Comparison of ENCODE assay signal across 1 cellular context in genomic region chr20:35003211-35004031, GRCh38.
TF ChIP-seq lines count a peak whose summit lies in the region.

No MANE protein-coding gene starts in this region.

TF ChIP-seq in HepG2, 621 proteins besides CTCF, POLR2A, EP300 and RAD21:
- no peak for TF ChIP-seq SMARCE1 (IDR thresholded peaks at IDR 0.05; ENCODE audit: borderline replicate concordance)
- TF ChIP-seq SP2 (CRISPR knock-in tag; IDR thresholded peaks at IDR 0.05) = no peak
- TF ChIP-seq KDM1A (CRISPR knock-in tag; IDR thresholded peaks at IDR 0.05) = no peak
- TF ChIP-seq NONO (IDR thresholded peaks at IDR 0.05) = no peak
- peak; percentile 17; the same call in 1 of the 2 replicates for TF ChIP-seq NONO (CRISPR knock-in tag; conservative IDR thresholded peaks at IDR 0.05)
- TF ChIP-seq ZFP37 (CRISPR knock-in tag; IDR thresholded peaks at IDR 0.05; ENCODE audit: borderline replicate concordance) = no peak
- TF ChIP-seq ZNF768 (CRISPR knock-in tag; IDR thresholded peaks at IDR 0.05) = peak; percentile 15; the same call in 1 of the 2 replicates
- TF ChIP-seq POLR2AphosphoS5 (IDR thresholded peaks at IDR 0.05; ENCODE audit: low read depth, low read length) = peak; percentile 25; the same call in 1 of the 2 replicates
- TF ChIP-seq AGO2 (optimal IDR thresholded peaks at IDR 0.05; ENCODE audit: low read depth, low read length) = peak; percentile 66
- TF ChIP-seq MAZ (IDR thresholded peaks at IDR 0.05; ENCODE audit: borderline replicate concordance, low read depth, low read length) = no peak
- 0 out of 2 replicates have a peak, but pooled peaks have one; percentile 2 for TF ChIP-seq MAZ (CRISPR knock-in tag; IDR thresholded peaks at IDR 0.05; ENCODE audit: low read depth)
- TF ChIP-seq PBX2 (CRISPR knock-in tag; IDR thresholded peaks at IDR 0.05) = no peak
- TF ChIP-seq ZNF343 (CRISPR knock-in tag; IDR thresholded peaks at IDR 0.05) = 0 out of 2 replicates have a peak, but pooled peaks have one; percentile 24
TF ChIP-seq in HepG2: peak in this region for 6.
